1 cellular context compared by ENCODE assay signal in the genomic region with DNA sequence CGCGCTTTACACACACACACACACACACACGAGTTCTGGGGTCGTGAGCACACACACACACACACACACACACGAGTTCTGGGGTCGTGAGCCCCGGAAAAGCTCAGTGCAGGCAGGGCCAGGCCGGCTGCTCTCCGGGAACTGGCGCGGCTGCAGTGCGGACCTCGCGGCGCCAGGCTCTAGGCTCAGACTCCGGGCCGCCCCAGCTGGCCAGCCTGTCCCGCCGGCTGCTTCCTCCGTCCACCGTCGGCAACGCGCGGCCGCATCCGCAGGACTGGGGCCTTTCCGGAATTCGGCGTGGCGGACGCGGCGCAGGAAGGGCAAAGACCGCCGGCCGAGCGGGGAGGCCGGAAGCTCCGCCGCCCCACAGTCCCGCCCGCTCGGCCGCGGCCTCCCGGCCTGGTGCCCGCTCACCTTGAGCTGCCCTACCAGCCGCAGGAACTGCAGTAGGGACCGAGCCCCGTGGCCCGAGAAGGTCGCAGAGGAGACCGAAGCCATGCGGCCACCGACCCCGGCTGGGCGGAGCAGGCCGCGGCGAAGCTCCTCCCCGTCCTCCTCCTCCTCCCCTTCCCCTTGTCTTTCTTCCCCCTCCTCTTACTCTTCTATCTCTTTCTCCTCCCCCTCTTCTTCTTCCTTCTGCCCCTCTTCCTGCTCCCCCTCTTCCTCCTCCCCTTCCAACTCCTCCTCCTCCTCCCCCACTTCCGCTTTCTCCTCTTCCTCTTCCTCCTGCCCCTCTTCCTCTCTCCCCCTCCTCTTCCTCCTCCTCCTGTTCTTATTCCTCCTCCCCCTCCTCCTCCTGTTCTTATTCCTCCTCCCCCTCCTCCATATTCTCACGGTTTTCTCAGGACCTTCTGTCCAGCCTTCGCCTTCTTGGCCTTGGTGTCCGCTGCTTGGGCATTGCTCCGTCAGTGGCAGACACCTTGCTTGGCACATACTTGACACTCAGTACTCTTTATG.
TF ChIP-seq lines count a peak whose summit lies in the region.

A gene with protein sequence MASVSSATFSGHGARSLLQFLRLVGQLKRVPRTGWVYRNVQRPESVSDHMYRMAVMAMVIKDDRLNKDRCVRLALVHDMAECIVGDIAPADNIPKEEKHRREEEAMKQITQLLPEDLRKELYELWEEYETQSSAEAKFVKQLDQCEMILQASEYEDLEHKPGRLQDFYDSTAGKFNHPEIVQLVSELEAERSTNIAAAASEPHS (minus strand): TSS at position 533 of the 957 bp plus-strand sequence. CDS start 35 bp downstream, at position 498.

TF ChIP-seq in GM12878, 131 proteins besides CTCF, POLR2A, EP300 and RAD21 (continued from another document):
- TF ChIP-seq, protein P1, sequence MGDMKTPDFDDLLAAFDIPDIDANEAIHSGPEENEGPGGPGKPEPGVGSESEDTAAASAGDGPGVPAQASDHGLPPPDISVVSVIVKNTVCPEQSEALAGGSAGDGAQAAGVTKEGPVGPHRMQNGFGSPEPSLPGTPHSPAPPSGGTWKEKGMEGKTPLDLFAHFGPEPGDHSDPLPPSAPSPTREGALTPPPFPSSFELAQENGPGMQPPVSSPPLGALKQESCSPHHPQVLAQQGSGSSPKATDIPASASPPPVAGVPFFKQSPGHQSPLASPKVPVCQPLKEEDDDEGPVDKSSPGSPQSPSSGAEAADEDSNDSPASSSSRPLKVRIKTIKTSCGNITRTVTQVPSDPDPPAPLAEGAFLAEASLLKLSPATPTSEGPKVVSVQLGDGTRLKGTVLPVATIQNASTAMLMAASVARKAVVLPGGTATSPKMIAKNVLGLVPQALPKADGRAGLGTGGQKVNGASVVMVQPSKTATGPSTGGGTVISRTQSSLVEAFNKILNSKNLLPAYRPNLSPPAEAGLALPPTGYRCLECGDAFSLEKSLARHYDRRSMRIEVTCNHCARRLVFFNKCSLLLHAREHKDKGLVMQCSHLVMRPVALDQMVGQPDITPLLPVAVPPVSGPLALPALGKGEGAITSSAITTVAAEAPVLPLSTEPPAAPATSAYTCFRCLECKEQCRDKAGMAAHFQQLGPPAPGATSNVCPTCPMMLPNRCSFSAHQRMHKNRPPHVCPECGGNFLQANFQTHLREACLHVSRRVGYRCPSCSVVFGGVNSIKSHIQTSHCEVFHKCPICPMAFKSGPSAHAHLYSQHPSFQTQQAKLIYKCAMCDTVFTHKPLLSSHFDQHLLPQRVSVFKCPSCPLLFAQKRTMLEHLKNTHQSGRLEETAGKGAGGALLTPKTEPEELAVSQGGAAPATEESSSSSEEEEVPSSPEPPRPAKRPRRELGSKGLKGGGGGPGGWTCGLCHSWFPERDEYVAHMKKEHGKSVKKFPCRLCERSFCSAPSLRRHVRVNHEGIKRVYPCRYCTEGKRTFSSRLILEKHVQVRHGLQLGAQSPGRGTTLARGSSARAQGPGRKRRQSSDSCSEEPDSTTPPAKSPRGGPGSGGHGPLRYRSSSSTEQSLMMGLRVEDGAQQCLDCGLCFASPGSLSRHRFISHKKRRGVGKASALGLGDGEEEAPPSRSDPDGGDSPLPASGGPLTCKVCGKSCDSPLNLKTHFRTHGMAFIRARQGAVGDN (IDR thresholded peaks at IDR 0.05), result peak; percentile 66
- TF ChIP-seq EGR1 (IDR thresholded peaks at IDR 0.05; ENCODE audit: borderline replicate concordance in 1 of 2, low read depth in 2 of 2, low read length in 2 of 2), result peak in 1 of 2 experiments; percentile 52; a peak in 1 of 3 replicates
- 0 out of 2 replicates have a peak, but pooled peaks have one; percentile 25 for TF ChIP-seq TCF12 (IDR thresholded peaks at IDR 0.05; ENCODE audit: low read depth, low read length)
- peak; percentile 16; the same call in 1 of the 2 replicates for TF ChIP-seq ZBTB40 (IDR thresholded peaks at IDR 0.05; ENCODE audit: borderline replicate concordance)
- TF ChIP-seq BHLHE40 (IDR thresholded peaks at IDR 0.05; ENCODE audit: borderline replicate concordance in 1 of 2, low read depth in 2 of 2, low read length in 1 of 2), result peak in 1 of 2 experiments; percentile 40; a peak in 1 of 4 replicates
- TF ChIP-seq KAT2A (conservative IDR thresholded peaks at IDR 0.05; ENCODE audit: control insufficient read depth, low read depth, low read length), result no peak
- TF ChIP-seq DPF2 (IDR thresholded peaks at IDR 0.05), result peak; percentile 78
- TF ChIP-seq CEBPB (IDR thresholded peaks at IDR 0.05; ENCODE audit: borderline replicate concordance in 1 of 2, low read depth in 2 of 2, low read length in 2 of 2), result no peak
- no peak for TF ChIP-seq CBX5 (IDR thresholded peaks at IDR 0.05; ENCODE audit: low read depth)
- peak; percentile 97 for TF ChIP-seq GATAD2B (conservative IDR thresholded peaks at IDR 0.05; ENCODE audit: low read depth)
- TF ChIP-seq CHD2 (IDR thresholded peaks at IDR 0.05; ENCODE audit: borderline replicate concordance, low read depth, low read length), result 0 out of 2 replicates have a peak, but pooled peaks have one; percentile 40
- TF ChIP-seq NR2F1 (conservative IDR thresholded peaks at IDR 0.05), result peak; percentile 88
- no peak for TF ChIP-seq FOXM1 (IDR thresholded peaks at IDR 0.05; ENCODE audit: low read depth, low read length)
- no peak for TF ChIP-seq FOS (IDR thresholded peaks at IDR 0.05; ENCODE audit: borderline replicate concordance, extremely low read depth, insufficient read length)
- TF ChIP-seq NFXL1 (IDR thresholded peaks at IDR 0.05; ENCODE audit: borderline replicate concordance), result peak; percentile 88
- TF ChIP-seq, protein P2, sequence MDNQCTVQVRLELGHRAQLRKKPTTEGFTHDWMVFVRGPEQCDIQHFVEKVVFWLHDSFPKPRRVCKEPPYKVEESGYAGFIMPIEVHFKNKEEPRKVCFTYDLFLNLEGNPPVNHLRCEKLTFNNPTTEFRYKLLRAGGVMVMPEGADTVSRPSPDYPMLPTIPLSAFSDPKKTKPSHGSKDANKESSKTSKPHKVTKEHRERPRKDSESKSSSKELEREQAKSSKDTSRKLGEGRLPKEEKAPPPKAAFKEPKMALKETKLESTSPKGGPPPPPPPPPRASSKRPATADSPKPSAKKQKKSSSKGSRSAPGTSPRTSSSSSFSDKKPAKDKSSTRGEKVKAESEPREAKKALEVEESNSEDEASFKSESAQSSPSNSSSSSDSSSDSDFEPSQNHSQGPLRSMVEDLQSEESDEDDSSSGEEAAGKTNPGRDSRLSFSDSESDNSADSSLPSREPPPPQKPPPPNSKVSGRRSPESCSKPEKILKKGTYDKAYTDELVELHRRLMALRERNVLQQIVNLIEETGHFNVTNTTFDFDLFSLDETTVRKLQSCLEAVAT (IDR thresholded peaks at IDR 0.05), result peak; percentile 61; the same call in 1 of the 2 replicates
